Comparison of ENCODE assay signal across 14 cellular contexts in the genomic region with DNA sequence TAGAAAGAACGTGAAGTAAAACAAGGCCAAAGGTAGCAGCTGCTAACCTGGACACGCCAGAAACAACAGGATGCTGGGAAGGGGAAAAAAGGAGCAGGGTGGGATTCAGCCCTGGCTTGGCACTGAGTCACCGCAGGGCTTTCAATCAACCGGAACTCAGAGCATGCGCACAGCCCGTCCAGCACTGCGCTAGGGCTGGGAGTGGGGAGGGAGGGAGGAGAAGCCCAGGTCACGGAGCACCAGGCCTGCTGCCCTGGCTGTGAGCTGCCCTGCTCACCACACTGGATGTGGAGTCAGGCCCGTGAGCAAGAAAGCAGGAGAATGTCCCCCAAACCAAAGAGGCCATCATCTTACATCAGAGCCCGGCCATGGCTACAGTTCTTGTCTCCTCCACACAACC. TPM values are rescaled to one million over a fixed set of nuclear protein-coding genes. Genes with fewer than 3 reads are reported as not detected.
DNase-seq lines count a peak whose midpoint lies in the region; ATAC-seq lines count a peak whose summit lies in the region.
"Had no signal": no experiment of that assay in that cellular context is flagged by ENCODE, and none has a peak within 500 bp of the region (broad histone marks: within the 10 kb centered on the region; RNA-seq: fewer than 3 reads in every experiment).

No MANE protein-coding gene starts in this region.

- no peaks in the 10 kb centered on the region for H3K27me3 ChIP-seq in stomach smooth muscle (ENCODE audit: control insufficient read depth in 1 of 2, insufficient read depth in 2 of 2, low read length in 2 of 2)

- no peaks in the 10 kb centered on the region for H3K9me3 Mint-ChIP-seq in activated T-cell treated with anti-CD3 and anti-CD28 coated beads, Interleukin-2, amount 50 U/mL, for 72 hours
- H3K9me3 Mint-ChIP-seq in activated T-cell treated with anti-CD3 and anti-CD28 coated beads, Interleukin-2, amount 50 U/mL, for 4 hours: no peaks in the 10 kb centered on the region
- no peaks in the 10 kb centered on the region for H3K9me3 Mint-ChIP-seq in activated naive CD8-positive, alpha-beta T cell (ENCODE audit: low read depth)
- no peaks in the 10 kb centered on the region for H3K9me3 Mint-ChIP-seq in natural killer cell treated with Interleukin-12 subunit alpha and Interleukin-12 subunit beta and Interleukin-15 and Interleukin-18, amount 100 ng/mL, for 72 hours
- H3K9me3 Mint-ChIP-seq: nephron had no signal

- H3K4me1 ChIP-seq in stomach smooth muscle (ENCODE audit: control insufficient read depth, insufficient read depth, low read length): peaks cover 47% of the 10 kb centered on the region

- no peak for DNase-seq in activated T-cell treated with anti-CD3 and anti-CD28 coated beads, Interleukin-2, amount 50 U/mL, for 72 hours
- no peak for DNase-seq in activated T-cell treated with anti-CD3 and anti-CD28 coated beads, Interleukin-2, amount 50 U/mL, for 4 hours
- DNase-seq in kidney tubule cell (ENCODE audit: low spot score) (peak; percentile 51), occipital lobe (lab: John Stamatoyannopoulos, UW) (no peak)
- no peak for DNase-seq in natural killer cell treated with Interleukin-12 subunit alpha and Interleukin-12 subunit beta and Interleukin-15 and Interleukin-18, amount 100 ng/mL, for 72 hours (ENCODE audit: low spot score)
- DNase-seq: effector memory CD4-positive, alpha-beta T cell; NCI-H1105; NCI-H226 had no signal

- no peak overlapping the region for H3K4me3 ChIP-seq in stomach smooth muscle (ENCODE audit: low read length in 2 of 2)
- H3K4me3 ChIP-seq: K562 had no signal

- peaks cover 87 to 91% of the 10 kb centered on the region in 2 donors for H3K36me3 ChIP-seq in stomach smooth muscle (ENCODE audit: control insufficient read depth in 2 of 2, insufficient read depth in 2 of 2, low read length in 2 of 2)

- H3K36me3 Mint-ChIP-seq in activated T-cell treated with anti-CD3 and anti-CD28 coated beads, Interleukin-2, amount 50 U/mL, for 72 hours (ENCODE audit: insufficient read depth in 2 of 2): peaks cover 15 to 48% of the 10 kb centered on the region in 2 donors
- H3K36me3 Mint-ChIP-seq in activated T-cell treated with anti-CD3 and anti-CD28 coated beads, Interleukin-2, amount 50 U/mL, for 4 hours (ENCODE audit: insufficient read depth): peaks cover 53% of the 10 kb centered on the region
- H3K36me3 Mint-ChIP-seq in activated naive CD8-positive, alpha-beta T cell: peaks cover 2% of the 10 kb centered on the region
- peaks cover 16% of the 10 kb centered on the region for H3K36me3 Mint-ChIP-seq in natural killer cell treated with Interleukin-12 subunit alpha and Interleukin-12 subunit beta and Interleukin-15 and Interleukin-18, amount 100 ng/mL, for 72 hours

- no peaks in the 10 kb centered on the region for H3K9me3 ChIP-seq in stomach smooth muscle (ENCODE audit: control insufficient read depth in 2 of 2, low read length in 2 of 2)

- H3K27me3 Mint-ChIP-seq in activated T-cell treated with anti-CD3 and anti-CD28 coated beads, Interleukin-2, amount 50 U/mL, for 72 hours (ENCODE audit: low read depth): no peaks in the 10 kb centered on the region
- no peaks in the 10 kb centered on the region for H3K27me3 Mint-ChIP-seq in activated T-cell treated with anti-CD3 and anti-CD28 coated beads, Interleukin-2, amount 50 U/mL, for 4 hours (ENCODE audit: low read depth)
- H3K27me3 Mint-ChIP-seq in activated naive CD8-positive, alpha-beta T cell: no peaks in the 10 kb centered on the region
- H3K27me3 Mint-ChIP-seq in natural killer cell treated with Interleukin-12 subunit alpha and Interleukin-12 subunit beta and Interleukin-15 and Interleukin-18, amount 100 ng/mL, for 72 hours: no peaks in the 10 kb centered on the region

- H3K9ac ChIP-seq in stomach smooth muscle (ENCODE audit: low read length in 2 of 2): no peak overlapping the region

- H3K27ac ChIP-seq in stomach smooth muscle (ENCODE audit: low read length): peak overlapping the region; percentile 81

- no peak for ATAC-seq in activated T-cell treated with anti-CD3 and anti-CD28 coated beads, Interleukin-2, amount 50 U/mL, for 72 hours (replicated peaks in 1 of 2)
- no peak for ATAC-seq in activated T-cell treated with anti-CD3 and anti-CD28 coated beads, Interleukin-2, amount 50 U/mL, for 4 hours
- no peak for ATAC-seq in HG03095 (IDR thresholded peaks at IDR 0.05; ENCODE audit: unreplicated experiment)
- no peak for ATAC-seq in natural killer cell treated with Interleukin-12 subunit alpha and Interleukin-12 subunit beta and Interleukin-15 and Interleukin-18, amount 100 ng/mL, for 72 hours
- ATAC-seq: K562, sciatic nerve had no signal

- H3K4me3 Mint-ChIP-seq in activated T-cell treated with anti-CD3 and anti-CD28 coated beads, Interleukin-2, amount 50 U/mL, for 72 hours: no peak overlapping the region
- no peak overlapping the region for H3K4me3 Mint-ChIP-seq in activated T-cell treated with anti-CD3 and anti-CD28 coated beads, Interleukin-2, amount 50 U/mL, for 4 hours
- no peak overlapping the region for H3K4me3 Mint-ChIP-seq in activated naive CD8-positive, alpha-beta T cell
- H3K4me3 Mint-ChIP-seq in natural killer cell treated with Interleukin-12 subunit alpha and Interleukin-12 subunit beta and Interleukin-15 and Interleukin-18, amount 100 ng/mL, for 72 hours: no peak overlapping the region
- H3K4me3 Mint-ChIP-seq: nephron had no signal

- peak overlapping the region; percentile 48 for H3K27ac Mint-ChIP-seq in activated T-cell treated with anti-CD3 and anti-CD28 coated beads, Interleukin-2, amount 50 U/mL, for 72 hours
- peak overlapping the region; percentile 41 for H3K27ac Mint-ChIP-seq in activated naive CD8-positive, alpha-beta T cell
- H3K27ac Mint-ChIP-seq in natural killer cell treated with Interleukin-12 subunit alpha and Interleukin-12 subunit beta and Interleukin-15 and Interleukin-18, amount 100 ng/mL, for 72 hours: peak overlapping the region in 1 of 2 donors; percentile 37
- H3K27ac Mint-ChIP-seq: nephron had no signal

- peaks cover 5% of the 10 kb centered on the region for H3K4me1 Mint-ChIP-seq in activated T-cell treated with anti-CD3 and anti-CD28 coated beads, Interleukin-2, amount 50 U/mL, for 72 hours (ENCODE audit: low read depth)
- peaks cover 3% of the 10 kb centered on the region for H3K4me1 Mint-ChIP-seq in activated T-cell treated with anti-CD3 and anti-CD28 coated beads, Interleukin-2, amount 50 U/mL, for 4 hours (ENCODE audit: low read depth)
- peaks cover 9% of the 10 kb centered on the region for H3K4me1 Mint-ChIP-seq in activated naive CD8-positive, alpha-beta T cell (ENCODE audit: low read depth)
- H3K4me1 Mint-ChIP-seq in natural killer cell treated with Interleukin-12 subunit alpha and Interleukin-12 subunit beta and Interleukin-15 and Interleukin-18, amount 100 ng/mL, for 72 hours (ENCODE audit: low read depth in 2 of 2): peaks cover 10 to 18% of the 10 kb centered on the region in 2 donors
- H3K4me1 Mint-ChIP-seq: nephron had no signal

RNA-seq across cellular contexts. Expression of a gene that starts 51.5 kb away (rescaled TPM):
- 10 to 100 TPM; 32.7 to 44.5 TPM for total RNA-seq in activated T-cell treated with anti-CD3 and anti-CD28 coated beads, Interleukin-2, amount 50 U/mL, for 72 hours
- total RNA-seq in activated T-cell treated with anti-CD3 and anti-CD28 coated beads, Interleukin-2, amount 50 U/mL, for 4 hours: 10 to 100 TPM; 39.8 to 53.1 (median 42.0) TPM
- 100 to 1,000 TPM in 1 of 2 donors, 10 to 100 TPM in 1; 42.2 to 129 TPM for total RNA-seq in natural killer cell treated with Interleukin-12 subunit alpha and Interleukin-12 subunit beta and Interleukin-15 and Interleukin-18, amount 100 ng/mL, for 72 hours
- total RNA-seq in occipital lobe: 1.4 TPM

Comparison
In these comparisons a context has a peak if more than half of its experiments do, and no peak if none do; other contexts are left out.
1. RNA of a gene that starts 51.5 kb away (total RNA-seq): 42.2 to 129 TPM in natural killer cell treated with Interleukin-12 subunit alpha and Interleukin-12 subunit beta and Interleukin-15 and Interleukin-18, amount 100 ng/mL, for 72 hours, 32.7 to 44.5 TPM in activated T-cell treated with anti-CD3 and anti-CD28 coated beads, Interleukin-2, amount 50 U/mL, for 72 hours and 39.8 to 53.1 TPM in activated T-cell treated with anti-CD3 and anti-CD28 coated beads, Interleukin-2, amount 50 U/mL, for 4 hours; 1.4 TPM in occipital lobe (single experiment); every median in the first group is over 10 times any median in the second.